In genomic region chr11:28110839-28111235, GRCh38 we compare ENCODE assay signal across 8 cellular contexts. TPM values are rescaled to one million over a fixed set of nuclear protein-coding genes. Genes with fewer than 3 reads are reported as not detected.
A peak's percentile ranks its signal among the peaks of the same experiment; 100 is the strongest.
DNase-seq lines count a peak whose midpoint lies in the region; ATAC-seq and TF ChIP-seq lines count a peak whose summit lies in the region.

No MANE protein-coding gene starts in this region.

- no peaks in the 10 kb centered on the region for H3K36me3 ChIP-seq in BJ (ENCODE audit: control insufficient read depth, insufficient read depth, low read length)
- peaks cover 0 to 10% of the 10 kb centered on the region in 2 donors for H3K36me3 ChIP-seq in duodenal mucosa (ENCODE audit: control insufficient read depth in 1 of 2, insufficient read depth in 2 of 2, low read length in 2 of 2)

- peak overlapping the region; percentile 62 for H3K4me3 ChIP-seq in BJ (ENCODE audit: low read depth, low read length)
- H3K4me3 ChIP-seq in duodenal mucosa (ENCODE audit: low read depth in 1 of 2, low read length in 2 of 2) = peak overlapping the region; percentile 90 to 91

- H3K27ac ChIP-seq in duodenal mucosa (ENCODE audit: low read depth, low read length) = peak overlapping the region; percentile 74

- H3K9me3 ChIP-seq in duodenal mucosa (ENCODE audit: control insufficient read depth in 1 of 2, low read length in 2 of 2) = no peaks in the 10 kb centered on the region

- POLR2A ChIA-PET in BJ (lab: Charles Lee) = no interaction called here

- no peaks in the 10 kb centered on the region for H3K9me3 Mint-ChIP-seq in natural killer cell treated with Interleukin-12 subunit alpha and Interleukin-12 subunit beta and Interleukin-15 and Interleukin-18, amount 100 ng/mL, for 72 hours

- H3K27me3 Mint-ChIP-seq in natural killer cell treated with Interleukin-12 subunit alpha and Interleukin-12 subunit beta and Interleukin-15 and Interleukin-18, amount 100 ng/mL, for 72 hours = no peaks in the 10 kb centered on the region

- H3K4me3 Mint-ChIP-seq in natural killer cell treated with Interleukin-12 subunit alpha and Interleukin-12 subunit beta and Interleukin-15 and Interleukin-18, amount 100 ng/mL, for 72 hours = peak overlapping the region; percentile 94

- H3K27me3 ChIP-seq in BJ (ENCODE audit: control insufficient read depth, insufficient read depth, low read length) (no peaks in the 10 kb centered on the region), duodenal mucosa (ENCODE audit: control insufficient read depth in 1 of 2, insufficient read depth in 2 of 2, low read length in 2 of 2) (no peaks in the 10 kb centered on the region)

- peaks cover 35% of the 10 kb centered on the region in 2 donors for H3K4me1 Mint-ChIP-seq in natural killer cell treated with Interleukin-12 subunit alpha and Interleukin-12 subunit beta and Interleukin-15 and Interleukin-18, amount 100 ng/mL, for 72 hours (ENCODE audit: low read depth in 2 of 2)

- H3K9ac ChIP-seq in duodenal mucosa (ENCODE audit: low read depth in 1 of 2, low read length in 2 of 2) = peak overlapping the region; percentile 86 to 92

- no peak for TF ChIP-seq CTCF in BJ (IDR thresholded peaks at IDR 0.05; ENCODE audit: insufficient read depth, low read depth, low read length)

- DNase-seq in BJ (ENCODE audit: low read depth) = no peak
- DNase-seq in M059J (ENCODE audit: low read depth) = peak; percentile 37
- no peak for DNase-seq in natural killer cell treated with Interleukin-12 subunit alpha and Interleukin-12 subunit beta and Interleukin-15 and Interleukin-18, amount 100 ng/mL, for 72 hours (ENCODE audit: low spot score)
- no peak for DNase-seq in effector CD4-positive, alpha-beta T cell
- DNase-seq in NCI-H446 treated with DMSO at 0.1 percent for 48 hours (lab: John Stamatoyannopoulos, UW) = no peak
- DNase-seq in OCI-M2 (lab: John Stamatoyannopoulos, UW; ENCODE audit: unreplicated experiment) = no peak
- DNase-seq in activated CD4-positive, alpha-beta T cell treated with anti-CD3 and anti-CD28 coated beads, Interleukin-2, amount 50 U/mL, for 1 hour = no peak

- CTCF ChIA-PET in BJ (lab: Yijun Ruan, JAX) = no interaction called here

- peaks cover 21 to 39% of the 10 kb centered on the region in 2 donors for H3K4me1 ChIP-seq in duodenal mucosa (ENCODE audit: control insufficient read depth in 1 of 2, insufficient read depth in 2 of 2, low read length in 2 of 2)

- no peak for ATAC-seq in natural killer cell treated with Interleukin-12 subunit alpha and Interleukin-12 subunit beta and Interleukin-15 and Interleukin-18, amount 100 ng/mL, for 72 hours

- H3K36me3 Mint-ChIP-seq in natural killer cell treated with Interleukin-12 subunit alpha and Interleukin-12 subunit beta and Interleukin-15 and Interleukin-18, amount 100 ng/mL, for 72 hours = peaks cover 4% of the 10 kb centered on the region

- H3K27ac Mint-ChIP-seq in natural killer cell treated with Interleukin-12 subunit alpha and Interleukin-12 subunit beta and Interleukin-15 and Interleukin-18, amount 100 ng/mL, for 72 hours = peak overlapping the region; percentile 93 to 94

RNA-seq across cellular contexts. Expression of gene METTL15, which starts 2.6 kb away (rescaled TPM):
- 7.0 and 12.8 TPM in 2 replicates for polyA plus RNA-seq in BJ (2011; rRNA removed)
- polyA minus RNA-seq in BJ (2011; rRNA and poly(A)+ RNA removed) = 20.1 and 22.3 TPM in 2 replicates
- 14.6 and 17.0 TPM in 2 replicates for total RNA-seq in M059J (2014; rRNA removed; shearing (Covaris generic))
- total RNA-seq in natural killer cell treated with Interleukin-12 subunit alpha and Interleukin-12 subunit beta and Interleukin-15 and Interleukin-18, amount 100 ng/mL, for 72 hours = 10 to 100 TPM; 15.7 to 16.6 TPM

RNA-seq across cellular contexts. Expression of gene KIF18A, which starts 2.9 kb away (rescaled TPM):
- 5.0 and 11.9 TPM in 2 replicates for polyA plus RNA-seq in BJ (2011; rRNA removed)
- polyA minus RNA-seq in BJ (2011; rRNA and poly(A)+ RNA removed) = 10.4 and 11.5 TPM in 2 replicates
- 36.2 and 43.7 TPM in 2 replicates for total RNA-seq in M059J (2014; rRNA removed; shearing (Covaris generic))
- 10 to 100 TPM in 1 of 2 donors, 1 to 10 TPM in 1; 8.1 to 25.9 TPM for total RNA-seq in natural killer cell treated with Interleukin-12 subunit alpha and Interleukin-12 subunit beta and Interleukin-15 and Interleukin-18, amount 100 ng/mL, for 72 hours
